25 cellular contexts compared by ENCODE assay signal in the genomic region with DNA sequence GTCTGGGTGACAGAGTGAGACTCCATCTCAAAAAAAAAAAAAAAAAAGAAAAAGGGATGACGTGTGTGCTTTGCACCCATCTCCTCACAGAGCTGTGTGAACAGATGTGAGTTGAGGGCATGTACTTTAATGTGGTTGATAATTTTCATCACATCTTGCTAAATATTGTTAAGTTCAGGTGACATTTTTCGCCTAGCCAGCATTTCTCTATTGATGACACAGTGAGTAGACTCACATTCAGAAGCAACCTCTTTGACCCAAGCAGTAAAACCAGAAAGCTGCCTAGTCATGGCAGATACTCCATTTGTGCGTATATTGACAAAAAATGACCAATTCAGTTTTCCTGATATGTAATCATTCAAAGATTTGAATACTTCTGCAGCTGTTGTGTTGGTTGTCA.
A peak's percentile ranks its signal among the peaks of the same experiment; 100 is the strongest.
DNase-seq lines count a peak whose midpoint lies in the region; ATAC-seq, FAIRE-seq and TF ChIP-seq lines count a peak whose summit lies in the region.
"Had no signal": no experiment of that assay in that cellular context is flagged by ENCODE, and none has a peak within 500 bp of the region (broad histone marks: within the 10 kb centered on the region; RNA-seq: fewer than 3 reads in every experiment).

No MANE protein-coding gene starts in this region.

- H2AFZ ChIP-seq in GM23338, result no peak overlapping the region

- FAIRE-seq in A549 (lab: Jason Lieb, UNC), result no peak
- FAIRE-seq: A204.1, GM12878, GM12892, GM18507 had no signal

- H3K9me2 ChIP-seq in GM23338 (ENCODE audit: insufficient read depth), result no peaks in the 10 kb centered on the region

- H3K27me3 Mint-ChIP-seq in GM23338 (ENCODE audit: insufficient read depth, low read depth, poor library complexity) (peaks cover 2% of the 10 kb centered on the region), osteocyte (ENCODE audit: unreplicated experiment) (no peaks in the 10 kb centered on the region)
- H3K27me3 Mint-ChIP-seq: B cell; CD4-positive, alpha-beta T cell; CD8-positive, alpha-beta memory T cell had no signal

- no peaks in the 10 kb centered on the region for H3K27me3 ChIP-seq in GM23338 (ENCODE audit: insufficient read depth)
- H3K27me3 ChIP-seq: BLaER1 treated with 17β-estradiol and CSF1 and Interleukin-3, amounts not matched to agents 10 nM and 100 nM had no signal

- H4K20me1 ChIP-seq in GM23338 (replicated peaks; ENCODE audit: insufficient read depth), result no peaks in the 10 kb centered on the region
- H4K20me1 ChIP-seq: BLaER1 treated with 17β-estradiol and CSF1 and Interleukin-3, amounts not matched to agents 10 nM and 100 nM had no signal

- H3K9me3 ChIP-seq in A549, result no peaks in the 10 kb centered on the region

- H3K27ac ChIP-seq in A549 (no peak overlapping the region), GM23338 (ENCODE audit: low read depth) (no peak overlapping the region)
- H3K27ac ChIP-seq: BLaER1 treated with 17β-estradiol and CSF1 and Interleukin-3, amounts not matched to agents 10 nM and 100 nM; C4-2B had no signal

- no peaks in the 10 kb centered on the region for H3K4me1 ChIP-seq in A549
- no peaks in the 10 kb centered on the region for H3K4me1 ChIP-seq in GM23338 (ENCODE audit: insufficient read depth)
- H3K4me1 ChIP-seq: BLaER1 treated with 17β-estradiol and CSF1 and Interleukin-3, amounts not matched to agents 10 nM and 100 nM had no signal

- TF ChIP-seq EP300 in A549 (IDR thresholded peaks at IDR 0.05), result no peak

- no peaks in the 10 kb centered on the region for H3K36me3 Mint-ChIP-seq in GM23338 (ENCODE audit: low read depth)
- H3K36me3 Mint-ChIP-seq in osteocyte (ENCODE audit: unreplicated experiment), result peaks cover 8% of the 10 kb centered on the region
- H3K36me3 Mint-ChIP-seq: CD8-positive, alpha-beta memory T cell had no signal

- WGBS in A549 (ENCODE audit: missing lambda C conversion rate), result 35% methylated on average over 3 of the region's 3 CpGs

- no peaks in the 10 kb centered on the region for H3F3A ChIP-seq in GM23338 (replicated peaks; ENCODE audit: low read depth)

- H3K9me3 Mint-ChIP-seq in GM23338 (peaks cover 3% of the 10 kb centered on the region; the same call in 2 of the 3 replicates), osteocyte (ENCODE audit: unreplicated experiment) (peaks cover 13% of the 10 kb centered on the region)

- no peaks in the 10 kb centered on the region for H3K36me3 ChIP-seq in GM23338 (ENCODE audit: insufficient read depth)

- H3K79me2 ChIP-seq in GM23338 (replicated peaks; ENCODE audit: insufficient read depth), result no peaks in the 10 kb centered on the region

- H3K4me3 Mint-ChIP-seq in GM23338 (no peak overlapping the region), osteocyte (ENCODE audit: unreplicated experiment) (no peak overlapping the region)
- H3K4me3 Mint-ChIP-seq: B cell; CD4-positive, alpha-beta T cell; CD8-positive, alpha-beta memory T cell had no signal

- ATAC-seq in A549, result no peak
- no peak for ATAC-seq in GM23338
- ATAC-seq: GM12878 had no signal

- H3K4me1 Mint-ChIP-seq in GM23338 (no peaks in the 10 kb centered on the region), osteocyte (ENCODE audit: unreplicated experiment) (no peaks in the 10 kb centered on the region)
- H3K4me1 Mint-ChIP-seq: B cell; CD8-positive, alpha-beta memory T cell had no signal

- no peak overlapping the region for H3K4me2 ChIP-seq in A549
- no peak overlapping the region for H3K4me2 ChIP-seq in GM23338
- H3K4me2 ChIP-seq: BLaER1 treated with 17β-estradiol and CSF1 and Interleukin-3, amounts not matched to agents 10 nM and 100 nM had no signal

- H3K27ac Mint-ChIP-seq in GM23338, result peak overlapping the region; percentile 36; the same call in 1 of the 2 replicates
- H3K27ac Mint-ChIP-seq in osteocyte (ENCODE audit: unreplicated experiment), result no peak overlapping the region
- H3K27ac Mint-ChIP-seq: B cell; CD4-positive, alpha-beta T cell; CD8-positive, alpha-beta memory T cell had no signal

- TF ChIP-seq CTCF in A549 (IDR thresholded peaks at IDR 0.05) (no peak), GM23338 (conservative IDR thresholded peaks at IDR 0.05; ENCODE audit: low read depth in 2 of 2) (no peak), osteocyte (IDR thresholded peaks at IDR 0.05) (no peak)

- DNase-seq in A549 (ENCODE audit: low read depth in 1 of 2, low spot score in 1 of 2), result no peak
- no peak for DNase-seq in GM23338 (ENCODE audit: low spot score)
- DNase-seq in RPMI8226, result peak; percentile 20
- no peak for DNase-seq in HEK293T (ENCODE audit: extremely low spot score)
- no peak for DNase-seq in activated CD4-positive, CD25-positive, alpha-beta regulatory T cell treated with anti-CD3 and anti-CD28 coated beads, Interleukin-2, amount 50 U/mL, for 72 hours
- DNase-seq in osteocyte (ENCODE audit: extremely low spot score, unreplicated experiment), result no peak
- DNase-seq: 8988T; AML-193; CD4-positive, alpha-beta T cell; CD8-positive, alpha-beta memory T cell; COR-L47; DMS 273 treated with DMSO at 0.1 percent for 48 hours; DMS153; DMS53; DMS79; DND-41; EL; GDM1 had no signal

- CTCF ChIA-PET in A549 (lab: Yijun Ruan, JAX) (interaction anchor here (0.7 kb wide), 1 partner anchor 112 kb away, joined by 3 read pairs; no protein-coding TSS in a partner anchor), HEK293T (lab: Yijun Ruan, JAX) (interaction anchor here (0.6 kb wide), 1 partner anchor 102 kb away, joined by 4 read pairs; no protein-coding TSS in a partner anchor)

- TF ChIP-seq POLR2A in A549 (IDR thresholded peaks at IDR 0.05; ENCODE audit: low read length), result no peak

- H3K4me3 ChIP-seq in A549, result no peak overlapping the region
- no peak overlapping the region for H3K4me3 ChIP-seq in GM23338
- H3K4me3 ChIP-seq: BLaER1 treated with 17β-estradiol and CSF1 and Interleukin-3, amounts not matched to agents 10 nM and 100 nM; GM12878 had no signal

- TF ChIP-seq RAD21 in A549 (conservative IDR thresholded peaks at IDR 0.05 in 1 of 2, IDR thresholded peaks at IDR 0.05 in 1 of 2), result no peak

- POLR2A ChIA-PET in A549 (lab: Yijun Ruan, JAX) (no interaction called here), HEK293T (lab: Yijun Ruan, JAX) (no interaction called here)

TF ChIP-seq in A549, 52 proteins besides CTCF, POLR2A, EP300 and RAD21:
- TF ChIP-seq, protein P1, sequence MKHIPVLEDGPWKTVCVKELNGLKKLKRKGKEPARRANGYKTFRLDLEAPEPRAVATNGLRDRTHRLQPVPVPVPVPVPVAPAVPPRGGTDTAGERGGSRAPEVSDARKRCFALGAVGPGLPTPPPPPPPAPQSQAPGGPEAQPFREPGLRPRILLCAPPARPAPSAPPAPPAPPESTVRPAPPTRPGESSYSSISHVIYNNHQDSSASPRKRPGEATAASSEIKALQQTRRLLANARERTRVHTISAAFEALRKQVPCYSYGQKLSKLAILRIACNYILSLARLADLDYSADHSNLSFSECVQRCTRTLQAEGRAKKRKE (CRISPR knock-in tag; IDR thresholded peaks at IDR 0.05; ENCODE audit: low read depth), result no peak
- no peak for TF ChIP-seq HEYL (CRISPR knock-in tag; IDR thresholded peaks at IDR 0.05)
- peak; percentile 58 for TF ChIP-seq MAFK (IDR thresholded peaks at IDR 0.05; ENCODE audit: partially characterized antibody)
TF ChIP-seq in A549: peak in this region for 1.

TF ChIP-seq in GM23338, 12 proteins besides CTCF, POLR2A, EP300 and RAD21 (continues in another document):
- no peak for TF ChIP-seq NANOG (IDR thresholded peaks at IDR 0.05; ENCODE audit: borderline replicate concordance)

TF ChIP-seq in HEK293T, 16 proteins besides CTCF, POLR2A, EP300 and RAD21:
- TF ChIP-seq ARNT (IDR thresholded peaks at IDR 0.05) (no peak), ZNF384 (IDR thresholded peaks at IDR 0.05) (no peak), SUZ12 (IDR thresholded peaks at IDR 0.05) (no peak), CTBP1 (IDR thresholded peaks at IDR 0.05; ENCODE audit: borderline replicate concordance) (no peak), LEF1 (IDR thresholded peaks at IDR 0.05; ENCODE audit: borderline replicate concordance) (no peak), FOXA1 (IDR thresholded peaks at IDR 0.05) (no peak), NFRKB (IDR thresholded peaks at IDR 0.05) (no peak), BHLHE40 (IDR thresholded peaks at IDR 0.05; ENCODE audit: borderline replicate concordance) (no peak), FOXK2 (IDR thresholded peaks at IDR 0.05) (no peak), ELF4 (IDR thresholded peaks at IDR 0.05) (no peak)
- TF ChIP-seq, protein P2, sequence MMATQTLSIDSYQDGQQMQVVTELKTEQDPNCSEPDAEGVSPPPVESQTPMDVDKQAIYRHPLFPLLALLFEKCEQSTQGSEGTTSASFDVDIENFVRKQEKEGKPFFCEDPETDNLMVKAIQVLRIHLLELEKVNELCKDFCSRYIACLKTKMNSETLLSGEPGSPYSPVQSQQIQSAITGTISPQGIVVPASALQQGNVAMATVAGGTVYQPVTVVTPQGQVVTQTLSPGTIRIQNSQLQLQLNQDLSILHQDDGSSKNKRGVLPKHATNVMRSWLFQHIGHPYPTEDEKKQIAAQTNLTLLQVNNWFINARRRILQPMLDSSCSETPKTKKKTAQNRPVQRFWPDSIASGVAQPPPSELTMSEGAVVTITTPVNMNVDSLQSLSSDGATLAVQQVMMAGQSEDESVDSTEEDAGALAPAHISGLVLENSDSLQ (IDR thresholded peaks at IDR 0.05), result no peak
